ENCODE assay signal across 9 cellular contexts in genomic region chr2:222730346-222731065, GRCh38. TPM values are rescaled to one million over a fixed set of nuclear protein-coding genes. Genes with fewer than 3 reads are reported as not detected.
DNase-seq lines count a peak whose midpoint lies in the region; ATAC-seq and TF ChIP-seq lines count a peak whose summit lies in the region.
"Had no signal": no experiment of that assay in that cellular context is flagged by ENCODE, and none has a peak within 500 bp of the region (broad histone marks: within the 10 kb centered on the region; RNA-seq: fewer than 3 reads in every experiment).

No MANE protein-coding gene starts in this region.

- no peaks in the 10 kb centered on the region for H3K36me3 ChIP-seq in GM06990 (ENCODE audit: control insufficient read depth, insufficient read depth, low read length)

- peak overlapping the region in 32 of 59 donors; percentile 2 to 80 (median 52) for H3K27ac ChIP-seq in dorsolateral prefrontal cortex

- no peaks in the 10 kb centered on the region for H3K9me3 Mint-ChIP-seq in stimulated activated naive CD8-positive, alpha-beta T cell treated with anti-CD3 and anti-CD28 coated beads, Interleukin-15, amount 100 ng/mL, for 72 hours
- H3K9me3 Mint-ChIP-seq in natural killer cell, result no peaks in the 10 kb centered on the region

- ATAC-seq in GM19467 (IDR thresholded peaks at IDR 0.05; ENCODE audit: unreplicated experiment), result peak; percentile 52
- peak; percentile 56 for ATAC-seq in HG03342 (IDR thresholded peaks at IDR 0.05; ENCODE audit: unreplicated experiment)
- no peak for ATAC-seq in stimulated activated naive CD8-positive, alpha-beta T cell treated with anti-CD3 and anti-CD28 coated beads, Interleukin-15, amount 100 ng/mL, for 72 hours
- no peak for ATAC-seq in natural killer cell

- H3K4me3 ChIP-seq in GM06990 (replicated peaks; ENCODE audit: low read depth, low read length) (peak overlapping the region; percentile 24; the same call in 1 of the 2 replicates), dorsolateral prefrontal cortex (no peak overlapping the region)

- H3K27ac Mint-ChIP-seq in stimulated activated naive CD8-positive, alpha-beta T cell treated with anti-CD3 and anti-CD28 coated beads, Interleukin-15, amount 100 ng/mL, for 72 hours, result no peak overlapping the region
- no peak overlapping the region for H3K27ac Mint-ChIP-seq in natural killer cell

- H3K27me3 Mint-ChIP-seq in stimulated activated naive CD8-positive, alpha-beta T cell treated with anti-CD3 and anti-CD28 coated beads, Interleukin-15, amount 100 ng/mL, for 72 hours, result peaks cover 14% of the 10 kb centered on the region
- peaks cover 0 to 11% of the 10 kb centered on the region in 2 donors for H3K27me3 Mint-ChIP-seq in natural killer cell (ENCODE audit: low read depth in 2 of 2)

- H3K27me3 ChIP-seq in GM06990 (replicated peaks; ENCODE audit: control insufficient read depth, insufficient read depth, low read length), result no peaks in the 10 kb centered on the region
- H3K27me3 ChIP-seq in dorsolateral prefrontal cortex, result no peaks in the 10 kb centered on the region

- intact Hi-C loops in dorsolateral prefrontal cortex (cut with DNase I), result no loop called here
- intact Hi-C loops in natural killer cell (cut with micrococcal nuclease), result no loop called here

- no peak for TF ChIP-seq CTCF in GM06990 (IDR thresholded peaks at IDR 0.05; ENCODE audit: insufficient read depth, low read length, poor library complexity, severe bottlenecking)
- no peak for TF ChIP-seq CTCF in dorsolateral prefrontal cortex (IDR thresholded peaks at IDR 0.05 in 54 of 56, conservative IDR thresholded peaks at IDR 0.05 in 2 of 56; ENCODE audit: low read depth in 1 of 56, partially characterized antibody in 56 of 56)
- no peak for TF ChIP-seq CTCF in natural killer cell (IDR thresholded peaks at IDR 0.05)

- DNase-seq in GM06990 (ENCODE audit: extremely low read depth, insufficient read length) (no peak), dorsolateral prefrontal cortex (no peak), cortex of kidney (lab: John Stamatoyannopoulos, UW) (no peak), natural killer cell (no peak)
- DNase-seq in stimulated activated CD4-positive, alpha-beta T cell treated with anti-CD3 and anti-CD28 coated beads, Interleukin-12 subunit alpha, Interleukin-12 subunit beta, amount 100 ng/mL, for 4 hours, result no peak
- no peak for DNase-seq in stimulated activated naive CD8-positive, alpha-beta T cell treated with anti-CD3 and anti-CD28 coated beads, Interleukin-15, amount 100 ng/mL, for 72 hours
- DNase-seq: right cardiac atrium had no signal

- no peaks in the 10 kb centered on the region for H3K4me1 Mint-ChIP-seq in stimulated activated naive CD8-positive, alpha-beta T cell treated with anti-CD3 and anti-CD28 coated beads, Interleukin-15, amount 100 ng/mL, for 72 hours
- H3K4me1 Mint-ChIP-seq in natural killer cell, result no peaks in the 10 kb centered on the region

- H3K4me3 Mint-ChIP-seq in stimulated activated naive CD8-positive, alpha-beta T cell treated with anti-CD3 and anti-CD28 coated beads, Interleukin-15, amount 100 ng/mL, for 72 hours, result no peak overlapping the region
- H3K4me3 Mint-ChIP-seq in natural killer cell, result no peak overlapping the region

- no peaks in the 10 kb centered on the region for H3K36me3 Mint-ChIP-seq in natural killer cell

RNA-seq across cellular contexts. Expression of gene MOGAT1, which starts 59.0 kb away (rescaled TPM):
- 1 to 10 TPM in 32 of 120 experiments, under 1 TPM in 59, not detected in 29; 0.44 to 3.4 (median 0.85) TPM for total RNA-seq in dorsolateral prefrontal cortex
- total RNA-seq in natural killer cell, result not detected

Comparison
In these comparisons a context has a peak if more than half of its experiments do, and no peak if none do; other contexts are left out.
1. ATAC-seq: peak in GM19467 (single experiment) and HG03342 (single experiment); none in stimulated activated naive CD8-positive, alpha-beta T cell treated with anti-CD3 and anti-CD28 coated beads, Interleukin-15, amount 100 ng/mL, for 72 hours (single experiment) and natural killer cell (0 of 3).